In the genomic region with DNA sequence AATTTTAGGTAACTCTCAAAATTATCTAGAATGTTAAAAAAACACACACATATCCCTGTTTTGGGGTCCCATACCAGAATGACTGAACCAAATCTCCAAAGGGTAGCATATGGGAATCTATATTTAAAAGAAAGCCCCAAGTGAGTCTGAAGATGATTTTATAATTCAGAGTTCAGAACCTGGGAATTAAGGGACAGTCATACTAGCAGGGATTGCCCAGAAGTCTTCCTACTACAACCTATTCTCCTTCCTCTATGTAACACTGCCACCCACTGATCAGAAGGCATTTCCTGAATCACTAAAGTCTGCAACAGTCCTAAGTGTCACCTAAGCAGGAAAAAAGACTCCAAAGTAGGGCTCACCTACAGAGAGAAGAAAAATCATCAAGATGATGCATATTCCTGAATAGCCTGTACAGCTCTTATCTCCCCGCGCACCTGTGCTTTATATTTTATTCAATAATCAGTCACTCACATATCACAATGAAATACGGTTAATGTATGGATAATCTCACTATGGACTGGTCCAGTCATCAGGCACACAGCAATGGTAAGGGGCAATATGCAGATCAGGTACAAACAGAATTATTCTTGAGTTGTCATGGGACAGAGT, we compare ENCODE assay signal across 8 cellular contexts. TPM values are rescaled to one million over a fixed set of nuclear protein-coding genes. Genes with fewer than 3 reads are reported as not detected.
A peak's percentile ranks its signal among the peaks of the same experiment; 100 is the strongest.
DNase-seq lines count a peak whose midpoint lies in the region; ATAC-seq, FAIRE-seq and TF ChIP-seq lines count a peak whose summit lies in the region.

No MANE protein-coding gene starts in this region.

- H4K20me1 ChIP-seq in MM.1S (ENCODE audit: insufficient read depth, low read length), result no peaks in the 10 kb centered on the region
- H4K20me1 ChIP-seq in keratinocyte (ENCODE audit: control insufficient read depth, extremely low read depth, insufficient read depth, low read length), result no peaks in the 10 kb centered on the region

- H2AFZ ChIP-seq in MM.1S (ENCODE audit: low read length), result no peak overlapping the region
- H2AFZ ChIP-seq in keratinocyte (ENCODE audit: control insufficient read depth, low read length), result no peak overlapping the region

- H3K9me3 ChIP-seq in MM.1S (replicated peaks; ENCODE audit: insufficient read depth, low read length) (no peaks in the 10 kb centered on the region), ascending aorta (no peaks in the 10 kb centered on the region), keratinocyte (ENCODE audit: control insufficient read depth, low read depth, low read length) (no peaks in the 10 kb centered on the region)

- peak; percentile 61 for FAIRE-seq in keratinocyte (lab: Jason Lieb, UNC)

- 0 out of 2 replicates have a peak, but pooled peaks cover 3% of the 10 kb centered on the region for H3K4me1 ChIP-seq in MM.1S (ENCODE audit: low read length)
- H3K4me1 ChIP-seq in ascending aorta, result no peaks in the 10 kb centered on the region
- H3K4me1 ChIP-seq in keratinocyte (ENCODE audit: control insufficient read depth, extremely low read depth, insufficient read depth, low read length), result no peaks in the 10 kb centered on the region

- H3K36me3 ChIP-seq in MM.1S (replicated peaks; ENCODE audit: insufficient read depth, low read length) (no peaks in the 10 kb centered on the region; the same call in 1 of the 2 replicates), ascending aorta (no peaks in the 10 kb centered on the region), keratinocyte (ENCODE audit: control insufficient read depth in 2 of 2, extremely low read depth in 1 of 2, insufficient read depth in 2 of 2, low read length in 2 of 2) (no peaks in the 10 kb centered on the region)

- peaks cover 60% of the 10 kb centered on the region for H3F3A ChIP-seq in MM.1S (ENCODE audit: insufficient read depth, low read length)

- H3K9me1 ChIP-seq in keratinocyte (ENCODE audit: control insufficient read depth, extremely low read depth, insufficient read depth, low read length), result no peaks in the 10 kb centered on the region

- dilution Hi-C loops in keratinocyte (cut with MboI; ENCODE audit: extremely low pct_ligation_motif_present, low sequenced_read_pairs), result no loop called here

- peak; percentile 5 for DNase-seq in activated gamma-delta T cell treated with Interleukin-2 at 50 U/mL for 16 hours
- no peak for DNase-seq in activated gamma-delta T cell (lab: John Stamatoyannopoulos, UW)
- DNase-seq in MM.1S, result peak; percentile 51
- no peak for DNase-seq in ascending aorta (ENCODE audit: low spot score in 2 of 2)
- DNase-seq in keratinocyte (ENCODE audit: low read depth, low spot score), result no peak
- no peak for DNase-seq in NCI-H1694 (lab: John Stamatoyannopoulos, UW)
- DNase-seq in NCI-H524 (lab: John Stamatoyannopoulos, UW), result no peak

- H3K79me2 ChIP-seq in MM.1S (ENCODE audit: low read length) (peaks cover 41% of the 10 kb centered on the region), keratinocyte (ENCODE audit: control insufficient read depth, insufficient read depth, low read length) (no peaks in the 10 kb centered on the region)

- TF ChIP-seq CTCF in MM.1S (IDR thresholded peaks at IDR 0.05; ENCODE audit: low read length) (peak; percentile 66), ascending aorta (IDR thresholded peaks at IDR 0.05) (peak; percentile 39 to 64 (median 50)), keratinocyte (optimal IDR thresholded peaks at IDR 0.05 in 1 of 3, IDR thresholded peaks at IDR 0.05 in 1 of 3, conservative IDR thresholded peaks at IDR 0.05 in 1 of 3; ENCODE audit: extremely low read depth in 1 of 3, insufficient read depth in 2 of 3, low read length in 3 of 3) (peak; percentile 41 to 56 (median 41))

- H3K27ac ChIP-seq in MM.1S (ENCODE audit: low read length) (peak overlapping the region; percentile 83; the same call in 1 of the 2 replicates), ascending aorta (no peak overlapping the region), keratinocyte (ENCODE audit: control insufficient read depth, insufficient read depth, low read length) (no peak overlapping the region)

- H3K4me3 ChIP-seq in MM.1S (ENCODE audit: low read length) (no peak overlapping the region), ascending aorta (no peak overlapping the region), keratinocyte (ENCODE audit: control insufficient read depth in 2 of 3, extremely low read depth in 1 of 3, insufficient read depth in 2 of 3, low read depth in 1 of 3, low read length in 3 of 3) (no peak overlapping the region)

- H3K27me3 ChIP-seq in MM.1S (replicated peaks; ENCODE audit: insufficient read depth, low read length) (no peaks in the 10 kb centered on the region), ascending aorta (no peaks in the 10 kb centered on the region), keratinocyte (ENCODE audit: control insufficient read depth, extremely low read depth, insufficient read depth, low read length) (no peaks in the 10 kb centered on the region)

- ATAC-seq in GM21786 (IDR thresholded peaks at IDR 0.05; ENCODE audit: unreplicated experiment), result peak; percentile 40

- H3K9ac ChIP-seq in MM.1S (ENCODE audit: low read length), result peak overlapping the region; percentile 91; the same call in 1 of the 2 replicates
- no peak overlapping the region for H3K9ac ChIP-seq in keratinocyte (ENCODE audit: control insufficient read depth, extremely low read depth, insufficient read depth, low read length)

- no peaks in the 10 kb centered on the region for H3K9me2 ChIP-seq in MM.1S (replicated peaks; ENCODE audit: insufficient read depth, low read length)

- peak overlapping the region; percentile 74; the same call in 1 of the 2 replicates for H3K4me2 ChIP-seq in MM.1S (ENCODE audit: low read depth, low read length)
- no peak overlapping the region for H3K4me2 ChIP-seq in keratinocyte (ENCODE audit: control insufficient read depth, extremely low read depth, insufficient read depth, low read depth, low read length)

- intact Hi-C loops in ascending aorta (cut with DNase I), result loop anchor here (1.0 to 2.0 kb wide), 2 partner anchors 28 to 106 kb away; no protein-coding TSS in a partner anchor

RNA-seq across cellular contexts. Expression of gene RGS1, which starts 4.9 kb away (rescaled TPM):
- 13.0 TPM for total RNA-seq in ascending aorta
- polyA plus RNA-seq in keratinocyte, result 0.05 to 0.19 TPM in 2 of 3 replicates, not detected in the other
- not detected for polyA plus RNA-seq in keratinocyte (2011; ENCODE audit: low read depth)
- polyA plus RNA-seq in keratinocyte (2011; cell fraction: cytosol; rRNA removed), result not detected in 2 replicates
- polyA plus RNA-seq in keratinocyte (2011; cell fraction: nucleus; rRNA removed), result not detected in 2 replicates
- not detected in 2 replicates for polyA plus RNA-seq in keratinocyte (2012; ENCODE audit: low replicate concordance)
- polyA minus RNA-seq in keratinocyte, result not detected in 3 replicates
- not detected for polyA minus RNA-seq in keratinocyte (2011; cell fraction: cytosol; rRNA and poly(A)+ RNA removed)
- polyA minus RNA-seq in keratinocyte (2011; cell fraction: nucleus; rRNA and poly(A)+ RNA removed), result 0.39 TPM in 1 of 2 replicates, not detected in the other

RNA-seq across cellular contexts. Expression of gene RGS13, which starts 55.5 kb away (rescaled TPM):
- not detected for total RNA-seq in ascending aorta
- not detected in 3 replicates for polyA plus RNA-seq in keratinocyte
- not detected for polyA plus RNA-seq in keratinocyte (2011; ENCODE audit: low read depth)
- not detected in 2 replicates for polyA plus RNA-seq in keratinocyte (2011; cell fraction: cytosol; rRNA removed)
- not detected in 2 replicates for polyA plus RNA-seq in keratinocyte (2011; cell fraction: nucleus; rRNA removed)
- not detected in 2 replicates for polyA plus RNA-seq in keratinocyte (2012; ENCODE audit: low replicate concordance)
- not detected in 3 replicates for polyA minus RNA-seq in keratinocyte
- not detected for polyA minus RNA-seq in keratinocyte (2011; cell fraction: cytosol; rRNA and poly(A)+ RNA removed)
- polyA minus RNA-seq in keratinocyte (2011; cell fraction: nucleus; rRNA and poly(A)+ RNA removed), result not detected in 2 replicates

Comparison
In these comparisons a context has a peak if more than half of its experiments do, and no peak if none do; other contexts are left out.
1. DNase-seq: peak in activated gamma-delta T cell treated with Interleukin-2 at 50 U/mL for 16 hours (single experiment) and MM.1S (single experiment); none in activated gamma-delta T cell (single experiment), ascending aorta (0 of 2), keratinocyte (single experiment), NCI-H1694 (single experiment) and NCI-H524 (0 of 2).
2. Peak in every context shown above with its lines, with median percentiles within 50 percentile points of each other: CTCF ChIP-seq.